10 cellular contexts compared by ENCODE assay signal in genomic region chr15:98799991-98800390, GRCh38.
A peak's percentile ranks its signal among the peaks of the same experiment; 100 is the strongest.
DNase-seq lines count a peak whose midpoint lies in the region; ATAC-seq, FAIRE-seq and TF ChIP-seq lines count a peak whose summit lies in the region.
"Had no signal": no experiment of that assay in that cellular context is flagged by ENCODE, and none has a peak within 500 bp of the region (broad histone marks: within the 10 kb centered on the region; RNA-seq: fewer than 3 reads in every experiment).

No MANE protein-coding gene starts in this region.

- no peak for FAIRE-seq in keratinocyte (lab: Jason Lieb, UNC)

- H4K20me1 ChIP-seq in keratinocyte (ENCODE audit: control insufficient read depth, extremely low read depth, insufficient read depth, low read length): peaks cover 26% of the 10 kb centered on the region

- WGBS in body of pancreas, 2 donors: 31 to 46% methylated on average over 2 of the region's 2 CpGs

- no peaks in the 10 kb centered on the region for H3K36me3 ChIP-seq in body of pancreas (replicated peaks in 1 of 2; ENCODE audit: insufficient read depth in 1 of 2, low read depth in 2 of 2)
- no peaks in the 10 kb centered on the region for H3K36me3 ChIP-seq in keratinocyte (ENCODE audit: control insufficient read depth in 2 of 2, extremely low read depth in 1 of 2, insufficient read depth in 2 of 2, low read length in 2 of 2)

- peaks cover 83% of the 10 kb centered on the region for H3K79me2 ChIP-seq in keratinocyte (ENCODE audit: control insufficient read depth, insufficient read depth, low read length)

- H3K4me3 ChIP-seq in body of pancreas: no peak overlapping the region
- H3K4me3 ChIP-seq in keratinocyte (ENCODE audit: control insufficient read depth in 2 of 3, extremely low read depth in 1 of 3, insufficient read depth in 2 of 3, low read depth in 1 of 3, low read length in 3 of 3): peak overlapping the region in 2 of 3 experiments; percentile 22 to 39
- H3K4me3 ChIP-seq: mucosa of descending colon had no signal

- H3K4me1 ChIP-seq in body of pancreas: peaks cover 65% of the 10 kb centered on the region
- peaks cover 45% of the 10 kb centered on the region for H3K4me1 ChIP-seq in keratinocyte (ENCODE audit: control insufficient read depth, extremely low read depth, insufficient read depth, low read length)

- H3K9ac ChIP-seq in keratinocyte (ENCODE audit: control insufficient read depth, extremely low read depth, insufficient read depth, low read length): peak overlapping the region; percentile 57

- dilution Hi-C loops in keratinocyte (cut with MboI; ENCODE audit: extremely low pct_ligation_motif_present, low sequenced_read_pairs): no loop called here

- intact Hi-C loops in body of pancreas (cut with DNase I): loop anchor here (10.0 kb wide), 1 partner anchor 45 kb away; no protein-coding TSS in a partner anchor

- DNase-seq in LoVo (ENCODE audit: low spot score): peak; percentile 21
- DNase-seq in body of pancreas: no peak
- no peak for DNase-seq in keratinocyte (ENCODE audit: low read depth, low spot score)
- no peak for DNase-seq in substantia nigra (lab: John Stamatoyannopoulos, UW)
- DNase-seq in epidermal melanocyte (ENCODE audit: insufficient read length, low spot score): no peak
- no peak for DNase-seq in AG08396 (ENCODE audit: low spot score)
- no peak for DNase-seq in NCI-H2171 (lab: John Stamatoyannopoulos, UW)
- DNase-seq: effector memory CD8-positive, alpha-beta T cell had no signal

- H3K9me1 ChIP-seq in keratinocyte (ENCODE audit: control insufficient read depth, extremely low read depth, insufficient read depth, low read length): peaks cover 10% of the 10 kb centered on the region

- H3K9me3 ChIP-seq in body of pancreas: no peaks in the 10 kb centered on the region
- no peaks in the 10 kb centered on the region for H3K9me3 ChIP-seq in keratinocyte (ENCODE audit: control insufficient read depth, low read depth, low read length)
- H3K9me3 ChIP-seq: mucosa of descending colon had no signal

- ATAC-seq in body of pancreas: peak; percentile 9
- no peak for ATAC-seq in HG02763 (IDR thresholded peaks at IDR 0.05; ENCODE audit: unreplicated experiment)
- ATAC-seq: effector memory CD8-positive, alpha-beta T cell had no signal

- H2AFZ ChIP-seq in keratinocyte (ENCODE audit: control insufficient read depth, low read length): no peak overlapping the region

- no peak for TF ChIP-seq CTCF in body of pancreas (IDR thresholded peaks at IDR 0.05)
- no peak for TF ChIP-seq CTCF in keratinocyte (optimal IDR thresholded peaks at IDR 0.05 in 1 of 3, IDR thresholded peaks at IDR 0.05 in 1 of 3, conservative IDR thresholded peaks at IDR 0.05 in 1 of 3; ENCODE audit: extremely low read depth in 1 of 3, insufficient read depth in 2 of 3, low read length in 3 of 3)

- H3K27me3 ChIP-seq in body of pancreas: no peaks in the 10 kb centered on the region
- H3K27me3 ChIP-seq in keratinocyte (ENCODE audit: control insufficient read depth, extremely low read depth, insufficient read depth, low read length): no peaks in the 10 kb centered on the region

- H3K27ac ChIP-seq in body of pancreas (peak overlapping the region; percentile 19 to 84 (median 80)), keratinocyte (ENCODE audit: control insufficient read depth, insufficient read depth, low read length) (peak overlapping the region; percentile 58), substantia nigra (ENCODE audit: low read depth, low read length, poor library complexity, severe bottlenecking) (peak overlapping the region; percentile 92)

- H3K4me2 ChIP-seq in keratinocyte (ENCODE audit: control insufficient read depth, extremely low read depth, insufficient read depth, low read depth, low read length): peak overlapping the region; percentile 78

- TF ChIP-seq POLR2A in body of pancreas (IDR thresholded peaks at IDR 0.05): no peak

Comparison
In these comparisons a context has a peak if more than half of its experiments do, and no peak if none do; other contexts are left out.
1. H3K4me3 ChIP-seq: peak in keratinocyte (2 of 3); none in body of pancreas (0 of 2).
2. Peak in every context shown above with its lines, with median percentiles within 50 percentile points of each other: H3K27ac ChIP-seq.